ENCODE assay signal across 8 cellular contexts in the genomic region with DNA sequence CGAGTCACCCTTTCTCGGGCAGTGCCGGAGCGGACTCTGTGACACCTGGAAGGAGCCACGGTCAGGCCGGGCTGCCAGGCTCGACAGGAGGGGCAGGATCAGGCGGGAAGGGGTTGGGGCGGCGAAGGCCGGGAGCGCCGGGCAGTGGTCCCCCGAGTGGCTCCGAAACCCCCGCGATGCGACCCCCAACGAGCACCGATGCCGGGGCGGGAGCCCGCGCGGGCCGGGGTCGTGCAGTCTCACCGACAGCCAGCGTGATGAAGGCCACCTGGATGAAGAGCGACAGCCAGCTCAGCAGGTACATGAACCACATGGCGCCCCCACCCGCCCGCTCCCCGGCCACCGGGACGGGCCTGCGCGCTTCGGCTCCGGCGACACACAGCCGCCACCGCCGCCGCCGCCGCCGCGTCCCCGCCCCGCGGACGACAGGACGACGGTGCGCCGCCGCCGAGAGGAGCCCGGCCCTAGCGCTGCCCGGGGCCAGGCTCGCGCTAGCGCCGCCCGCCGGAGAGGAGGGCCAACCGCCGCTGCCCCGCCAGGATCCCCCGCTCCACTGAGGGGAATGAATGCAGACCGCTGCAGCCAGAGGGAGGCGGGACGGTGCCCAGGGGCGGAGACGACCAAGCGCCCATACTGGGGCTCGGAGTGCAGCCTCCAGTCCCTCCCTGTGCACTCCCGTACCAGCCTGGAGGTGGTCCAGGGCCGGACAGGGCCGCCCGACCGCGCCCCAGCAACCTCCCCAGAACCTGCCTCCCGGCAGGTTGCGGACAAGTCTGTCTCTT. TPM values are rescaled to one million over a fixed set of nuclear protein-coding genes. Genes with fewer than 3 reads are reported as not detected.
DNase-seq lines count a peak whose midpoint lies in the region; ATAC-seq, FAIRE-seq and TF ChIP-seq lines count a peak whose summit lies in the region.

Gene TEX261 (minus strand): TSS at position 429 of the 782 bp plus-strand sequence. CDS start 116 bp downstream, at position 313.

- H3K27me3 ChIP-seq in BLaER1 treated with 17β-estradiol and CSF1 and Interleukin-3, amounts not matched to agents 10 nM and 100 nM, result no peaks in the 10 kb centered on the region
- no peaks in the 10 kb centered on the region; a peak in 1 of 5 replicates for H3K27me3 ChIP-seq in HepG2 (ENCODE audit: control insufficient read depth in 1 of 2, insufficient read depth in 2 of 2, low read length in 2 of 2)

- 2% methylated on average over 15 of the region's 87 CpGs for WGBS in HepG2 (ENCODE audit: low lambda C conversion rate)

- TF ChIP-seq EP300 in HepG2 (IDR thresholded peaks at IDR 0.05; ENCODE audit: low read depth in 2 of 2, low read length in 2 of 2), result no peak; a peak in 1 of 4 replicates
- TF ChIP-seq EP300 in HepG2 (CRISPR knock-in tag; IDR thresholded peaks at IDR 0.05; ENCODE audit: borderline replicate concordance), result no peak

- peak within 1 kb of the TSS; percentile 89 to 99 (median 96) for H3K4me2 ChIP-seq in BLaER1 treated with 17β-estradiol and CSF1 and Interleukin-3, amounts not matched to agents 10 nM and 100 nM
- H3K4me2 ChIP-seq in HepG2 (ENCODE audit: low read depth, low read length), result peak within 1 kb of the TSS; percentile 98

- TF ChIP-seq RAD21 in HepG2 (CRISPR knock-in tag; IDR thresholded peaks at IDR 0.05), result peak; percentile 71; the same call in 1 of the 2 replicates

- in situ Hi-C loops in HepG2 (cut with HindIII; ENCODE audit: extremely low pct_ligation_motif_present, low pct_unique_long_range_greater_than_20kb), result no loop called here

- peak within 1 kb of the TSS; percentile 96 for H2AFZ ChIP-seq in HepG2 (ENCODE audit: low read length)

- H3K27ac ChIP-seq in BLaER1 treated with 17β-estradiol and CSF1 and Interleukin-3, amounts not matched to agents 10 nM and 100 nM, result peak within 1 kb of the TSS; percentile 75 to 92 (median 81)
- H3K27ac ChIP-seq in HepG2 (ENCODE audit: extremely low read length, insufficient read depth, low read length), result peak within 1 kb of the TSS; percentile 61

- H3K9ac ChIP-seq in BLaER1 treated with 17β-estradiol and CSF1 and Interleukin-3, amounts not matched to agents 10 nM and 100 nM, result peak within 1 kb of the TSS; percentile 87 to 96 (median 93)
- H3K9ac ChIP-seq in HepG2 (ENCODE audit: insufficient read depth, low read depth, low read length), result peak within 1 kb of the TSS; percentile 92

- peak; percentile 34 for FAIRE-seq in HepG2 (lab: Jason Lieb, UNC)

- H3K4me3 ChIP-seq in BLaER1 treated with 17β-estradiol and CSF1 and Interleukin-3, amounts not matched to agents 10 nM and 100 nM, result peak within 1 kb of the TSS; percentile 72 to 100 (median 95)
- H3K4me3 ChIP-seq in HepG2 (replicated peaks in 1 of 3; ENCODE audit: insufficient read depth in 1 of 3, low read depth in 2 of 3, low read length in 3 of 3), result peak within 1 kb of the TSS; percentile 65 to 96 (median 86)

- POLR2A ChIA-PET in HepG2 (lab: Yijun Ruan, JAX), result interaction anchor here (1.0 to 1.1 kb wide), 2 partner anchors 17 to 74 kb away, joined by 3 to 4 read pairs; partner anchors contain the start of genes ANKRD53 and NAGK

- TF ChIP-seq CTCF in HepG2 (CRISPR knock-in tag; IDR thresholded peaks at IDR 0.05), result peak; percentile 92

- CTCF ChIA-PET in HepG2 (lab: Yijun Ruan, JAX; ENCODE audit: low intra/inter-chr PET ratio, low total read pairs), result interaction anchor here (1.4 to 2.0 kb wide), 3 partner anchors 17 to 123 kb away, joined by 3 to 9 read pairs (median 4); no protein-coding TSS in a partner anchor

- intact Hi-C loops in HepG2 (cut with micrococcal nuclease; ENCODE audit: unreplicated experiment), result no loop called here

- H4K20me1 ChIP-seq in BLaER1 treated with 17β-estradiol and CSF1 and Interleukin-3, amounts not matched to agents 10 nM and 100 nM, result peaks cover 36 to 49% (median 45%) of the 10 kb centered on the region in 11 experiments; a peak in 21 of 22 replicates
- peaks cover 8% of the 10 kb centered on the region for H4K20me1 ChIP-seq in HepG2 (ENCODE audit: insufficient read depth, low read length)

- TF ChIP-seq POLR2A in HepG2 (IDR thresholded peaks at IDR 0.05; ENCODE audit: insufficient read depth in 1 of 2, low read depth in 2 of 2, low read length in 2 of 2), result peak; percentile 75 to 81

- H3K4me1 ChIP-seq in BLaER1 treated with 17β-estradiol and CSF1 and Interleukin-3, amounts not matched to agents 10 nM and 100 nM, result peaks cover 22 to 49% (median 33%) of the 10 kb centered on the region in 10 experiments
- H3K4me1 ChIP-seq in HepG2 (ENCODE audit: insufficient read depth, low read length), result peaks cover 46% of the 10 kb centered on the region

- peaks cover 26 to 37% (median 32%) of the 10 kb centered on the region in 11 experiments for H3K36me3 ChIP-seq in BLaER1 treated with 17β-estradiol and CSF1 and Interleukin-3, amounts not matched to agents 10 nM and 100 nM
- peaks cover 14 to 20% of the 10 kb centered on the region in 2 experiments for H3K36me3 ChIP-seq in HepG2 (replicated peaks in 1 of 2; ENCODE audit: control insufficient read depth in 1 of 2, insufficient read depth in 2 of 2, low read length in 2 of 2)

- ATAC-seq in HG03439 (IDR thresholded peaks at IDR 0.05; ENCODE audit: unreplicated experiment) (peak; percentile 95), HepG2 (peak; percentile 95)

- no TSS peak for BruUV-seq in HepG2 (replicated peaks; lab: Mats Ljungman, UMichigan)

- no peaks in the 10 kb centered on the region for H3K9me3 ChIP-seq in BLaER1 treated with 17β-estradiol and CSF1 and Interleukin-3, amounts not matched to agents 10 nM and 100 nM (replicated peaks in 1 of 11)
- no peaks in the 10 kb centered on the region for H3K9me3 ChIP-seq in HepG2 (ENCODE audit: low read length)

- peak; percentile 91 for DNase-seq in GM19238 (ENCODE audit: insufficient read length, low spot score)
- peak; percentile 76 to 96 for DNase-seq in NCI-H526 (lab: John Stamatoyannopoulos, UW)
- peak; percentile 89 for DNase-seq in activated CD4-positive, alpha-beta T cell treated with anti-CD3 and anti-CD28 coated beads, Interleukin-2, amount 50 U/mL, for 1 hour
- DNase-seq in dedifferentiated amniotic fluid mesenchymal stem cell (ENCODE audit: extremely low spot score), result peak; percentile 79
- peak; percentile 84 for DNase-seq in HepG2 (ENCODE audit: low spot score)
- DNase-seq in stimulated activated CD4-positive, alpha-beta T cell treated with anti-CD3 and anti-CD28 coated beads, Interleukin-4, amount 100 ng/mL, for 1 hour, result peak; percentile 92

- peaks cover 19% of the 10 kb centered on the region for H3K79me2 ChIP-seq in HepG2 (ENCODE audit: insufficient read depth, low read length)

TF ChIP-seq in HepG2, 621 proteins besides CTCF, POLR2A, EP300 and RAD21 (continues in another document):
- TF ChIP-seq SYNCRIP (IDR thresholded peaks at IDR 0.05; ENCODE audit: insufficient read depth, low read depth, low read length), result no peak
- TF ChIP-seq, protein P1, sequence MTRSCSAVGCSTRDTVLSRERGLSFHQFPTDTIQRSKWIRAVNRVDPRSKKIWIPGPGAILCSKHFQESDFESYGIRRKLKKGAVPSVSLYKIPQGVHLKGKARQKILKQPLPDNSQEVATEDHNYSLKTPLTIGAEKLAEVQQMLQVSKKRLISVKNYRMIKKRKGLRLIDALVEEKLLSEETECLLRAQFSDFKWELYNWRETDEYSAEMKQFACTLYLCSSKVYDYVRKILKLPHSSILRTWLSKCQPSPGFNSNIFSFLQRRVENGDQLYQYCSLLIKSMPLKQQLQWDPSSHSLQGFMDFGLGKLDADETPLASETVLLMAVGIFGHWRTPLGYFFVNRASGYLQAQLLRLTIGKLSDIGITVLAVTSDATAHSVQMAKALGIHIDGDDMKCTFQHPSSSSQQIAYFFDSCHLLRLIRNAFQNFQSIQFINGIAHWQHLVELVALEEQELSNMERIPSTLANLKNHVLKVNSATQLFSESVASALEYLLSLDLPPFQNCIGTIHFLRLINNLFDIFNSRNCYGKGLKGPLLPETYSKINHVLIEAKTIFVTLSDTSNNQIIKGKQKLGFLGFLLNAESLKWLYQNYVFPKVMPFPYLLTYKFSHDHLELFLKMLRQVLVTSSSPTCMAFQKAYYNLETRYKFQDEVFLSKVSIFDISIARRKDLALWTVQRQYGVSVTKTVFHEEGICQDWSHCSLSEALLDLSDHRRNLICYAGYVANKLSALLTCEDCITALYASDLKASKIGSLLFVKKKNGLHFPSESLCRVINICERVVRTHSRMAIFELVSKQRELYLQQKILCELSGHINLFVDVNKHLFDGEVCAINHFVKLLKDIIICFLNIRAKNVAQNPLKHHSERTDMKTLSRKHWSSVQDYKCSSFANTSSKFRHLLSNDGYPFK (CRISPR knock-in tag; IDR thresholded peaks at IDR 0.05; ENCODE audit: borderline replicate concordance), result peak; percentile 81
- TF ChIP-seq WIZ (CRISPR knock-in tag; IDR thresholded peaks at IDR 0.05), result 0 out of 2 replicates have a peak, but pooled peaks have one; percentile 90
- TF ChIP-seq NFYB (CRISPR knock-in tag; IDR thresholded peaks at IDR 0.05), result no peak
- TF ChIP-seq SMAD9 (CRISPR knock-in tag; IDR thresholded peaks at IDR 0.05), result no peak
- TF ChIP-seq IRX3 (CRISPR knock-in tag; IDR thresholded peaks at IDR 0.05; ENCODE audit: borderline replicate concordance, low read depth), result peak; percentile 80; the same call in 1 of the 2 replicates
- 0 out of 2 replicates have a peak, but pooled peaks have one; percentile 17 for TF ChIP-seq BCL6 (CRISPR knock-in tag; IDR thresholded peaks at IDR 0.05)

RNA-seq across cellular contexts. Expression of gene TEX261, which starts in this region (rescaled TPM):
- total RNA-seq in HepG2 (2016; rRNA removed; fragmentation: Illumina TruSeq; extraction: Trizol), result 36.0 and 43.8 TPM in 2 replicates
- total RNA-seq in HepG2 (2016; cell fraction: cytosol; rRNA removed; fragmentation: Illumina TruSeq; extraction: Trizol; ENCODE audit: low read depth), result 13.1 and 17.4 TPM in 2 replicates
- total RNA-seq in HepG2 (2016; cell fraction: insoluble cytoplasmic fraction; rRNA removed; fragmentation: Illumina TruSeq; extraction: Trizol), result 32.9 and 42.2 TPM in 2 replicates
- 49.5 and 51.8 TPM in 2 replicates for total RNA-seq in HepG2 (2016; cell fraction: membrane; rRNA removed; fragmentation: Illumina TruSeq; extraction: Trizol)
- total RNA-seq in HepG2 (2016; cell fraction: nucleus; rRNA removed; fragmentation: Illumina TruSeq; extraction: Trizol), result 41.0 and 45.3 TPM in 2 replicates
- polyA plus RNA-seq in HepG2 (2011; rRNA removed), result 68.7 and 78.7 TPM in 2 replicates
- polyA plus RNA-seq in HepG2 (2011; cell fraction: cytosol; rRNA removed), result 67.6 and 76.6 TPM in 2 replicates
- polyA plus RNA-seq in HepG2 (2011; cell fraction: nucleus; rRNA removed), result 59.4 and 73.5 TPM in 2 replicates
- polyA plus RNA-seq in HepG2 (2012), result 40.8 and 51.3 TPM in 2 replicates
- 25.7 and 32.7 TPM in 2 replicates for polyA plus RNA-seq in HepG2 (2016; cell fraction: cytosol; fragmentation: Illumina TruSeq; extraction: Trizol; ENCODE audit: low read depth)
- polyA plus RNA-seq in HepG2 (2016; cell fraction: insoluble cytoplasmic fraction; fragmentation: Illumina TruSeq; extraction: Trizol; ENCODE audit: low read depth), result 52.6 and 59.2 TPM in 2 replicates
- polyA plus RNA-seq in HepG2 (2016; cell fraction: membrane; fragmentation: Illumina TruSeq; extraction: Trizol; ENCODE audit: low read depth), result 72.7 and 76.3 TPM in 2 replicates
- 82.4 and 86.0 TPM in 2 replicates for polyA plus RNA-seq in HepG2 (2016; cell fraction: nucleus; fragmentation: Illumina TruSeq; extraction: Trizol; ENCODE audit: insufficient read depth, low read depth)
- 90.8 and 137 TPM in 2 replicates for polyA minus RNA-seq in HepG2 (2011; rRNA and poly(A)+ RNA removed; ENCODE audit: low replicate concordance)
- 27.5 and 29.3 TPM in 2 replicates for polyA minus RNA-seq in HepG2 (2011; cell fraction: cytosol; rRNA and poly(A)+ RNA removed)
- 23.2 and 28.1 TPM in 2 replicates for polyA minus RNA-seq in HepG2 (2011; cell fraction: nucleus; rRNA and poly(A)+ RNA removed)

Comparison
In these comparisons a context has a peak if more than half of its experiments do, and no peak if none do; other contexts are left out.
1. Peak in every context shown above with its lines: DNase-seq, ATAC-seq, H3K4me3 ChIP-seq and H3K27ac ChIP-seq.